Comparison of ENCODE assay signal across 15 cellular contexts in genomic region chr10:11797847-11798633, GRCh38. TPM values are rescaled to one million over a fixed set of nuclear protein-coding genes. Genes with fewer than 3 reads are reported as not detected.
"Had no signal": no experiment of that assay in that cellular context is flagged by ENCODE, and none has a peak within 500 bp of the region (broad histone marks: within the 10 kb centered on the region; RNA-seq: fewer than 3 reads in every experiment).

No MANE protein-coding gene starts in this region.

- FAIRE-seq: kidney had no signal

- H3K36me3 ChIP-seq: gastroesophageal sphincter, heart right ventricle, prostate gland, suprapubic skin had no signal

- H3K9me3 ChIP-seq: gastroesophageal sphincter, heart right ventricle, prostate gland, suprapubic skin had no signal

- H3K4me3 ChIP-seq: gastroesophageal sphincter, heart right ventricle, prostate gland, smooth muscle cell, suprapubic skin had no signal

- H3K27me3 ChIP-seq: gastroesophageal sphincter, suprapubic skin had no signal

- ATAC-seq: activated CD8-positive, alpha-beta memory T cell treated with anti-CD3 and anti-CD28 coated beads, Interleukin-2, amount 10 ng/mL, durations not matched to agents 7 days and 5 days; gastroesophageal sphincter; left ventricle myocardium superior; natural killer cell treated with Interleukin-12 subunit alpha and Interleukin-12 subunit beta and Interleukin-15 and Interleukin-18, amount 100 ng/mL, for 72 hours had no signal

- H3K4me2 ChIP-seq: smooth muscle cell had no signal

- H3K27ac ChIP-seq: gastroesophageal sphincter, heart right ventricle, prostate gland, suprapubic skin had no signal

- H3K4me1 ChIP-seq: gastroesophageal sphincter, suprapubic skin had no signal

- DNase-seq: activated CD4-positive, alpha-beta memory T cell treated with anti-CD3 and anti-CD28 coated beads for 36 hours; activated CD4-positive, alpha-beta T cell treated with anti-CD3 and anti-CD28 coated beads for 1 hour; activated CD8-positive, alpha-beta memory T cell treated with anti-CD3 and anti-CD28 coated beads, Interleukin-2, amount 10 ng/mL, durations not matched to agents 7 days and 5 days; activated naive CD4-positive, alpha-beta T cell treated with anti-CD3 and anti-CD28 coated beads, Interleukin-2, amount 10 ng/mL, durations not matched to agents 7 days and 5 days; activated T-cell treated with anti-CD3 and anti-CD28 coated beads, Interleukin-2, amount 50 U/mL, for 1 hour; heart right ventricle; kidney; left ventricle myocardium superior; occipital lobe had no signal

RNA-seq across cellular contexts. Expression of gene ECHDC3, which starts 55.9 kb away (rescaled TPM):
- total RNA-seq: activated T-helper 2 cell treated with anti-CD3 and anti-CD28 coated beads, Interferon-gamma antibody, Interleukin-2, Interleukin-4, amounts not matched to agents 10 μg/mL and 5 μg/mL and 100 μg/mL, durations not matched to agents 14 hours and 24 hours and 36 hours had no signal
